In genomic region chr2:127810156-127810636, GRCh38 we compare ENCODE assay signal across 8 cellular contexts. TPM values are rescaled to one million over a fixed set of nuclear protein-coding genes. Genes with fewer than 3 reads are reported as not detected.
DNase-seq lines count a peak whose midpoint lies in the region; ATAC-seq and TF ChIP-seq lines count a peak whose summit lies in the region.

No MANE protein-coding gene starts in this region.

- H3K4me3 Mint-ChIP-seq in Calu3 (ENCODE audit: low read depth, unreplicated experiment): peak overlapping the region; percentile 99
- H3K4me3 Mint-ChIP-seq in type B pancreatic cell: peak overlapping the region; percentile 99

- peak overlapping the region; percentile 100 for H3K4me3 ChIP-seq in Loucy (ENCODE audit: low read length, poor library complexity, severe bottlenecking)
- peak overlapping the region; percentile 66 to 92 (median 80) for H3K4me3 ChIP-seq in breast epithelium
- H3K4me3 ChIP-seq in right lobe of liver: peak overlapping the region; percentile 70 to 88 (median 78)

- H3K27ac Mint-ChIP-seq in Calu3 (ENCODE audit: unreplicated experiment) (peak overlapping the region; percentile 99), type B pancreatic cell (peak overlapping the region; percentile 100)

- DNase-seq in Calu3 (peak; percentile 22), breast epithelium (ENCODE audit: low spot score in 2 of 2) (no peak), right lobe of liver (peak in 1 of 3 donors; percentile 30), type B pancreatic cell (ENCODE audit: extremely low spot score, unreplicated experiment) (no peak), activated gamma-delta T cell treated with Interleukin-2 at 50 U/mL for 16 hours (no peak)

- peaks cover 50% of the 10 kb centered on the region for H4K20me1 ChIP-seq in Loucy (ENCODE audit: insufficient read depth, low read length, poor library complexity, severe bottlenecking)

- H3K36me3 ChIP-seq in Loucy (ENCODE audit: insufficient read depth, low read length): no peaks in the 10 kb centered on the region
- no peaks in the 10 kb centered on the region for H3K36me3 ChIP-seq in breast epithelium
- no peaks in the 10 kb centered on the region for H3K36me3 ChIP-seq in right lobe of liver

- peaks cover 4% of the 10 kb centered on the region for H3K27me3 ChIP-seq in Loucy (ENCODE audit: insufficient read depth, low read length, poor library complexity, severe bottlenecking)
- H3K27me3 ChIP-seq in breast epithelium: no peaks in the 10 kb centered on the region
- H3K27me3 ChIP-seq in right lobe of liver: no peaks in the 10 kb centered on the region

- no TSS peak for BruUV-seq in Calu3 (replicated peaks; lab: Mats Ljungman, UMichigan)

- H3F3A ChIP-seq in Loucy (ENCODE audit: low read depth): no peaks in the 10 kb centered on the region

- peak overlapping the region; percentile 98 for H2AFZ ChIP-seq in Loucy (ENCODE audit: low read length)

- intact Hi-C loops in Calu3 (cut with micrococcal nuclease; ENCODE audit: unreplicated experiment): no loop called here
- intact Hi-C loops in breast epithelium (cut with DNase I; ENCODE audit: low total_unique reads): no loop called here
- intact Hi-C loops in right lobe of liver (cut with DNase I): loop anchor here in 1 of 2 donors (2.0 kb wide), 1 partner anchor 109 kb away; the partner anchor contains the start of gene SFT2D3

- no peaks in the 10 kb centered on the region for H3K27me3 Mint-ChIP-seq in Calu3 (ENCODE audit: unreplicated experiment)
- no peaks in the 10 kb centered on the region for H3K27me3 Mint-ChIP-seq in type B pancreatic cell

- no peak for TF ChIP-seq CTCF in Calu3 (IDR thresholded peaks at IDR 0.05; ENCODE audit: unreplicated experiment)
- no peak for TF ChIP-seq CTCF in Loucy (conservative IDR thresholded peaks at IDR 0.05; ENCODE audit: low read length)
- TF ChIP-seq CTCF in breast epithelium (IDR thresholded peaks at IDR 0.05): no peak
- no peak for TF ChIP-seq CTCF in right lobe of liver (IDR thresholded peaks at IDR 0.05)
- TF ChIP-seq CTCF in type B pancreatic cell (conservative IDR thresholded peaks at IDR 0.05): no peak

- H3K27ac ChIP-seq in breast epithelium: peak overlapping the region; percentile 97
- peak overlapping the region; percentile 87 to 99 (median 97) for H3K27ac ChIP-seq in right lobe of liver

- no peaks in the 10 kb centered on the region for H3K9me2 ChIP-seq in Loucy (replicated peaks; ENCODE audit: low read depth, low read length)

- H3K4me1 ChIP-seq in Loucy (ENCODE audit: insufficient read depth, low read length, poor library complexity, severe bottlenecking) (peaks cover 37% of the 10 kb centered on the region), breast epithelium (peaks cover 0 to 4% of the 10 kb centered on the region in 2 donors), right lobe of liver (peaks cover 0 to 59% (median 22%) of the 10 kb centered on the region in 4 donors)

- no peak for TF ChIP-seq POLR2A in breast epithelium (IDR thresholded peaks at IDR 0.05)
- TF ChIP-seq POLR2A in right lobe of liver (IDR thresholded peaks at IDR 0.05): no peak

- peaks cover 57% of the 10 kb centered on the region for H3K79me2 ChIP-seq in Loucy (ENCODE audit: insufficient read depth, low read length)

- peak overlapping the region; percentile 85 for H3K4me2 ChIP-seq in Loucy (ENCODE audit: low read depth, low read length, poor library complexity, severe bottlenecking)

- ATAC-seq in right lobe of liver (peak in 2 of 4 donors; percentile 6 to 22), HG03565 (IDR thresholded peaks at IDR 0.05; ENCODE audit: unreplicated experiment) (no peak), HG02763 (IDR thresholded peaks at IDR 0.05; ENCODE audit: unreplicated experiment) (no peak)

- H3K9ac ChIP-seq in Loucy (ENCODE audit: low read depth, low read length, poor library complexity, severe bottlenecking): peak overlapping the region; percentile 93

- H3K36me3 Mint-ChIP-seq in Calu3 (ENCODE audit: insufficient read depth, unreplicated experiment) (peaks cover 38% of the 10 kb centered on the region), type B pancreatic cell (peaks cover 9% of the 10 kb centered on the region)

- H3K9me3 Mint-ChIP-seq in Calu3 (ENCODE audit: low read depth, unreplicated experiment): no peaks in the 10 kb centered on the region
- H3K9me3 Mint-ChIP-seq in type B pancreatic cell: no peaks in the 10 kb centered on the region

- H3K4me1 Mint-ChIP-seq in Calu3 (ENCODE audit: low read depth, unreplicated experiment) (peaks cover 22% of the 10 kb centered on the region), type B pancreatic cell (ENCODE audit: unreplicated experiment) (peaks cover 36% of the 10 kb centered on the region)

- no peaks in the 10 kb centered on the region for H3K9me3 ChIP-seq in Loucy (ENCODE audit: insufficient read depth, low read depth, low read length)
- H3K9me3 ChIP-seq in breast epithelium: no peaks in the 10 kb centered on the region
- no peaks in the 10 kb centered on the region for H3K9me3 ChIP-seq in right lobe of liver

- WGBS in right lobe of liver (ENCODE audit: insufficient coverage, low coverage, low lambda C conversion rate, missing lambda C conversion rate): 0% methylated on average over 11 of the region's 11 CpGs

- CTCF ChIA-PET in Calu3 (lab: Charles Lee): interaction anchor here (0.5 kb wide), 1 partner anchor 37 kb away, joined by 4 read pairs; no protein-coding TSS in a partner anchor

RNA-seq across cellular contexts. Expression of gene WDR33, which starts 0.8 kb away (rescaled TPM):
- total RNA-seq in Calu3 (2022): 61.1 and 64.7 TPM in 2 replicates
- 10 to 100 TPM; 49.4 to 83.3 (median 50.1) TPM for total RNA-seq in breast epithelium
- 10 to 100 TPM; 15.6 to 38.3 (median 28.0) TPM for total RNA-seq in right lobe of liver
- total RNA-seq in type B pancreatic cell (ENCODE audit: low replicate concordance): 54.7 and 58.4 TPM in 2 replicates

RNA-seq across cellular contexts. Expression of gene POLR2D, which starts 47.8 kb away (rescaled TPM):
- total RNA-seq in Calu3 (2022) (51.2 and 56.4 TPM in 2 replicates), breast epithelium (10 to 100 TPM in 2 of 3 donors, 1 to 10 TPM in 1; 8.3 to 16.1 (median 12.0) TPM), right lobe of liver (10 to 100 TPM; 10.1 to 21.5 (median 15.5) TPM), type B pancreatic cell (ENCODE audit: low replicate concordance) (36.0 and 52.6 TPM in 2 replicates)
